In the genomic region with DNA sequence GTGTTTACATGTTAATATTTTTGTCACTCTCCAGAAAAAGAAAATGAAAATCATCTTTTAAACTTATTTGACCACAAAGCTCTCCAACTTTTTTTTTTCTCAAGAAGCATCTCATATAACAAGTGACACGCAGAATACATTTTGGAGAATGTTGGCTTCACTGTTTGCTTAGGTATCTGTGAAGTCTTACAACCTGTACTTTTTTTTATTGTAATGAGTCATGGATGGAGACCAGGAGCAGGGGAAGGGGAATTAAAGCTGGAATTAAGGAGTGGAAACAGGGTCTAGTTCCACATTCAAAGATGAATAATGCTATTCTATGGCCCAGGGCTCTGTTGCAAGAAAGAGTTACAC, we compare ENCODE assay signal across 1 cellular context.
TF ChIP-seq lines count a peak whose summit lies in the region.

No MANE protein-coding gene starts in this region.

TF ChIP-seq in HepG2, 621 proteins besides CTCF, POLR2A, EP300 and RAD21 (continued from another document):
- TF ChIP-seq, protein P1, sequence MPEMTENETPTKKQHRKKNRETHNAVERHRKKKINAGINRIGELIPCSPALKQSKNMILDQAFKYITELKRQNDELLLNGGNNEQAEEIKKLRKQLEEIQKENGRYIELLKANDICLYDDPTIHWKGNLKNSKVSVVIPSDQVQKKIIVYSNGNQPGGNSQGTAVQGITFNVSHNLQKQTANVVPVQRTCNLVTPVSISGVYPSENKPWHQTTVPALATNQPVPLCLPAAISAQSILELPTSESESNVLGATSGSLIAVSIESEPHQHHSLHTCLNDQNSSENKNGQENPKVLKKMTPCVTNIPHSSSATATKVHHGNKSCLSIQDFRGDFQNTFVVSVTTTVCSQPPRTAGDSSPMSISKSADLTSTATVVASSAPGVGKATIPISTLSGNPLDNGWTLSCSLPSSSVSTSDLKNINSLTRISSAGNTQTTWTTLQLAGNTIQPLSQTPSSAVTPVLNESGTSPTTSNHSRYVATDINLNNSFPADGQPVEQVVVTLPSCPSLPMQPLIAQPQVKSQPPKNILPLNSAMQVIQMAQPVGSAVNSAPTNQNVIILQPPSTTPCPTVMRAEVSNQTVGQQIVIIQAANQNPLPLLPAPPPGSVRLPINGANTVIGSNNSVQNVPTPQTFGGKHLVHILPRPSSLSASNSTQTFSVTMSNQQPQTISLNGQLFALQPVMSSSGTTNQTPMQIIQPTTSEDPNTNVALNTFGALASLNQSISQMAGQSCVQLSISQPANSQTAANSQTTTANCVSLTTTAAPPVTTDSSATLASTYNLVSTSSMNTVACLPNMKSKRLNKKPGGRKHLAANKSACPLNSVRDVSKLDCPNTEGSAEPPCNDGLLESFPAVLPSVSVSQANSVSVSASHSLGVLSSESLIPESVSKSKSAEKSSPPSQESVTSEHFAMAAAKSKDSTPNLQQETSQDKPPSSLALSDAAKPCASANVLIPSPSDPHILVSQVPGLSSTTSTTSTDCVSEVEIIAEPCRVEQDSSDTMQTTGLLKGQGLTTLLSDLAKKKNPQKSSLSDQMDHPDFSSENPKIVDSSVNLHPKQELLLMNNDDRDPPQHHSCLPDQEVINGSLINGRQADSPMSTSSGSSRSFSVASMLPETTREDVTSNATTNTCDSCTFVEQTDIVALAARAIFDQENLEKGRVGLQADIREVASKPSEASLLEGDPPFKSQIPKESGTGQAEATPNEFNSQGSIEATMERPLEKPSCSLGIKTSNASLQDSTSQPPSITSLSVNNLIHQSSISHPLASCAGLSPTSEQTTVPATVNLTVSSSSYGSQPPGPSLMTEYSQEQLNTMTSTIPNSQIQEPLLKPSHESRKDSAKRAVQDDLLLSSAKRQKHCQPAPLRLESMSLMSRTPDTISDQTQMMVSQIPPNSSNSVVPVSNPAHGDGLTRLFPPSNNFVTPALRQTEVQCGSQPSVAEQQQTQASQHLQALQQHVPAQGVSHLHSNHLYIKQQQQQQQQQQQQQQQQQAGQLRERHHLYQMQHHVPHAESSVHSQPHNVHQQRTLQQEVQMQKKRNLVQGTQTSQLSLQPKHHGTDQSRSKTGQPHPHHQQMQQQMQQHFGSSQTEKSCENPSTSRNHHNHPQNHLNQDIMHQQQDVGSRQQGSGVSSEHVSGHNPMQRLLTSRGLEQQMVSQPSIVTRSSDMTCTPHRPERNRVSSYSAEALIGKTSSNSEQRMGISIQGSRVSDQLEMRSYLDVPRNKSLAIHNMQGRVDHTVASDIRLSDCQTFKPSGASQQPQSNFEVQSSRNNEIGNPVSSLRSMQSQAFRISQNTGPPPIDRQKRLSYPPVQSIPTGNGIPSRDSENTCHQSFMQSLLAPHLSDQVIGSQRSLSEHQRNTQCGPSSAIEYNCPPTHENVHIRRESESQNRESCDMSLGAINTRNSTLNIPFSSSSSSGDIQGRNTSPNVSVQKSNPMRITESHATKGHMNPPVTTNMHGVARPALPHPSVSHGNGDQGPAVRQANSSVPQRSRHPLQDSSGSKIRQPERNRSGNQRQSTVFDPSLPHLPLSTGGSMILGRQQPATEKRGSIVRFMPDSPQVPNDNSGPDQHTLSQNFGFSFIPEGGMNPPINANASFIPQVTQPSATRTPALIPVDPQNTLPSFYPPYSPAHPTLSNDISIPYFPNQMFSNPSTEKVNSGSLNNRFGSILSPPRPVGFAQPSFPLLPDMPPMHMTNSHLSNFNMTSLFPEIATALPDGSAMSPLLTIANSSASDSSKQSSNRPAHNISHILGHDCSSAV (CRISPR knock-in tag; IDR thresholded peaks at IDR 0.05; ENCODE audit: borderline replicate concordance) = no peak
- TF ChIP-seq ZNF878 (CRISPR knock-in tag; IDR thresholded peaks at IDR 0.05) (0 out of 2 replicates have a peak, but pooled peaks have one; percentile 13), SOX13 (IDR thresholded peaks at IDR 0.05) (no peak), SOX13 (CRISPR knock-in tag; conservative IDR thresholded peaks at IDR 0.05 in 1 of 2, IDR thresholded peaks at IDR 0.05 in 1 of 2) (peak in 1 of 2 experiments; percentile 59; a peak in 1 of 4 replicates), REXO4 (CRISPR knock-in tag; IDR thresholded peaks at IDR 0.05; ENCODE audit: borderline replicate concordance) (no peak), SSRP1 (CRISPR knock-in tag; IDR thresholded peaks at IDR 0.05) (no peak), ZNF616 (CRISPR knock-in tag; IDR thresholded peaks at IDR 0.05; ENCODE audit: low read depth) (no peak), FOXA1 (IDR thresholded peaks at IDR 0.05) (0 out of 2 replicates have a peak, but pooled peaks have one; percentile 2), FOXA1 (CRISPR knock-in tag; IDR thresholded peaks at IDR 0.05) (no peak), ARNT2 (CRISPR knock-in tag; IDR thresholded peaks at IDR 0.05; ENCODE audit: low read depth) (peak; percentile 8; the same call in 1 of the 2 replicates)
- TF ChIP-seq, protein P2, sequence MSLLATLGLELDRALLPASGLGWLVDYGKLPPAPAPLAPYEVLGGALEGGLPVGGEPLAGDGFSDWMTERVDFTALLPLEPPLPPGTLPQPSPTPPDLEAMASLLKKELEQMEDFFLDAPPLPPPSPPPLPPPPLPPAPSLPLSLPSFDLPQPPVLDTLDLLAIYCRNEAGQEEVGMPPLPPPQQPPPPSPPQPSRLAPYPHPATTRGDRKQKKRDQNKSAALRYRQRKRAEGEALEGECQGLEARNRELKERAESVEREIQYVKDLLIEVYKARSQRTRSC (CRISPR knock-in tag; IDR thresholded peaks at IDR 0.05; ENCODE audit: low read depth) = peak; percentile 13; the same call in 1 of the 2 replicates
